17 cellular contexts compared by ENCODE assay signal in genomic region chr2:215723011-215723410, GRCh38.
"Had no signal": no experiment of that assay in that cellular context is flagged by ENCODE, and none has a peak within 500 bp of the region (broad histone marks: within the 10 kb centered on the region; RNA-seq: fewer than 3 reads in every experiment).

No MANE protein-coding gene starts in this region.

- ATAC-seq: activated CD4-positive, alpha-beta T cell treated with anti-CD3 and anti-CD28 coated beads for 36 hours; effector memory CD8-positive, alpha-beta T cell; left ventricle myocardium superior; natural killer cell treated with Interleukin-12 subunit alpha and Interleukin-12 subunit beta and Interleukin-15 and Interleukin-18, amount 100 ng/mL, for 72 hours; stimulated activated effector memory CD8-positive, alpha-beta T cell treated with anti-CD3 and anti-CD28 coated beads, Interleukin-12 subunit alpha, Interleukin-12 subunit beta, amount 100 ng/mL, for 72 hours had no signal

- H3K4me3 ChIP-seq: breast epithelium, prostate gland, thyroid gland, uterus had no signal

- H3K27ac ChIP-seq: breast epithelium, prostate gland, thyroid gland had no signal

- DNase-seq: activated CD4-positive, alpha-beta memory T cell treated with anti-CD3 and anti-CD28 coated beads, Interleukin-2, amount 10 ng/mL, durations not matched to agents 7 days and 5 days; activated CD4-positive, alpha-beta T cell treated with anti-CD3 and anti-CD28 coated beads for 36 hours; activated effector memory CD4-positive, alpha-beta T cell treated with anti-CD3 and anti-CD28 coated beads, Interleukin-2, amount 50 U/mL, for 16 hours; activated T-cell treated with anti-CD3 and anti-CD28 coated beads, Interleukin-2, amount 50 U/mL, for 48 hours; amygdala; cerebellar nuclear complex; dermis blood vessel endothelial cell; effector memory CD8-positive, alpha-beta T cell; kidney; left ventricle myocardium superior; stimulated activated CD4-positive, alpha-beta T cell treated with anti-CD3 and anti-CD28 coated beads, Interleukin-12 subunit alpha, Interleukin-12 subunit beta, amount 100 ng/mL, for 4 hours; thyroid gland; uterus had no signal

- H3K36me3 ChIP-seq: breast epithelium, prostate gland, thyroid gland, uterus had no signal

- H3K9me3 ChIP-seq: breast epithelium, prostate gland, thyroid gland, uterus had no signal

- FAIRE-seq: kidney had no signal

- H3K4me1 ChIP-seq: breast epithelium, prostate gland, thyroid gland, uterus had no signal

- H3K27me3 ChIP-seq: breast epithelium, thyroid gland, uterus had no signal
